In the genomic region with DNA sequence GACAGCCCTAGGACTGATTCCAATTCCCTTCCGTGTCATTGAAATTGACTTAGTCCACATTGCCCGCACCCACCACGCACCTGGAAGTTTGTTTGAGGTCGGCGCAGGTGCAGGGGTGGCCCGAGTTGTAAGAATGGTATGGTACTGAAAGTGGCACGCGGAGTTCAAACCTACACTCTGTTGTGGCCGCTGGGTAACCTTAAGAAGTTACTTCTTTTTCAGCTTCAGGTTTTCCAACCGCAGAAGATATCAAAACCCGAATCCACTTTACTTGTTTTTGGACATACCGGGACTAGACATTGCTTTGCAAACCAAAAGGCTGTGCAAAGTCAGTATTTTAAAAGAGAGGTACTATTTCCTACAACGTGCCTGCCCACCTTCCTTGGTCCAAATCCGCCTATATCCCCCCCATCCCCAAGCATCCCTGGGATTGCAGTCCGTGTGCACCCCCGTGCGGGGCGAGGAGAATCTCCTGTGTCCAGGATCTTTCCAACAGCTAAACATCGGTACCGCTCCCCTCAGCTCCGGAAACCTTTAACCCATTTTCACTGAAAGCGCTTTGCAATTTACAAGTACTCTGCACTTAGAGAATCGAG, we compare ENCODE assay signal across 9 cellular contexts. TPM values are rescaled to one million over a fixed set of nuclear protein-coding genes. Genes with fewer than 3 reads are reported as not detected.
DNase-seq lines count a peak whose midpoint lies in the region; ATAC-seq and TF ChIP-seq lines count a peak whose summit lies in the region.
"Had no signal": no experiment of that assay in that cellular context is flagged by ENCODE, and none has a peak within 500 bp of the region (broad histone marks: within the 10 kb centered on the region; RNA-seq: fewer than 3 reads in every experiment).

No MANE protein-coding gene starts in this region.

- H3K4me3 ChIP-seq in astrocyte of the cerebellum (ENCODE audit: low read depth, low read length), result peak overlapping the region; percentile 57
- H3K4me3 ChIP-seq in left lung, result peak overlapping the region; percentile 26 to 29

- H3K27ac Mint-ChIP-seq in T-helper 2 cell treated with Interferon-gamma antibody and Interleukin-4, amounts not matched to agents 5 μg/mL and 100 μg/mL, for 36 hours, result no peak overlapping the region

- intact Hi-C loops in left lung (cut with DNase I), result loop anchor here in 1 of 2 donors (10.0 kb wide), 3 partner anchors 435 to 1255 kb away; no protein-coding TSS in a partner anchor

- in situ Hi-C loops in astrocyte of the cerebellum (cut with HindIII; ENCODE audit: low sequenced_read_pairs), result no loop called here

- no peak for DNase-seq in T-helper 2 cell treated with Interferon-gamma antibody and Interleukin-4, amounts not matched to agents 5 μg/mL and 100 μg/mL, for 36 hours (ENCODE audit: low spot score)
- DNase-seq in T-helper 2 cell, result no peak
- no peak for DNase-seq in astrocyte of the cerebellum (ENCODE audit: low read depth)
- no peak for DNase-seq in left lung
- DNase-seq in superior temporal gyrus (ENCODE audit: extremely low spot score), result peak; percentile 15
- no peak for DNase-seq in stimulated activated CD4-positive, alpha-beta T cell treated with anti-CD3 and anti-CD28 coated beads, Interleukin-1b, Interleukin-23, amount 100 ng/mL, for 48 hours
- no peak for DNase-seq in NCI-H2029 treated with DMSO at 0.1 percent for 48 hours (lab: John Stamatoyannopoulos, UW)

- no peak overlapping the region for H3K27ac ChIP-seq in left lung

- H3K4me1 Mint-ChIP-seq in T-helper 2 cell treated with Interferon-gamma antibody and Interleukin-4, amounts not matched to agents 5 μg/mL and 100 μg/mL, for 36 hours (ENCODE audit: low read depth), result peaks cover 21% of the 10 kb centered on the region

- H3K27me3 ChIP-seq in left lung, result peaks cover 32 to 91% of the 10 kb centered on the region in 2 donors

- TF ChIP-seq CTCF in astrocyte of the cerebellum (IDR thresholded peaks at IDR 0.05; ENCODE audit: low read depth, low read length, missing control alignments) (no peak), left lung (IDR thresholded peaks at IDR 0.05) (no peak)

- no peaks in the 10 kb centered on the region for H3K36me3 Mint-ChIP-seq in T-helper 2 cell treated with Interferon-gamma antibody and Interleukin-4, amounts not matched to agents 5 μg/mL and 100 μg/mL, for 36 hours (ENCODE audit: low read depth)

- no peaks in the 10 kb centered on the region for H3K36me3 ChIP-seq in left lung

- peaks cover 12 to 32% of the 10 kb centered on the region in 2 donors for H3K4me1 ChIP-seq in left lung

- H3K4me3 Mint-ChIP-seq in T-helper 2 cell treated with Interferon-gamma antibody and Interleukin-4, amounts not matched to agents 5 μg/mL and 100 μg/mL, for 36 hours, result peak overlapping the region; percentile 56

- no peak for ATAC-seq in left lung
- ATAC-seq in HG03135 (IDR thresholded peaks at IDR 0.05; ENCODE audit: unreplicated experiment), result no peak

- peaks cover 65% of the 10 kb centered on the region for H3K27me3 Mint-ChIP-seq in T-helper 2 cell treated with Interferon-gamma antibody and Interleukin-4, amounts not matched to agents 5 μg/mL and 100 μg/mL, for 36 hours (ENCODE audit: low read depth)

- no peaks in the 10 kb centered on the region for H3K9me3 Mint-ChIP-seq in T-helper 2 cell treated with Interferon-gamma antibody and Interleukin-4, amounts not matched to agents 5 μg/mL and 100 μg/mL, for 36 hours

- no peaks in the 10 kb centered on the region for H3K9me3 ChIP-seq in left lung

RNA-seq across cellular contexts. Expression of a gene that starts 1.0 kb away (rescaled TPM):
- 10 to 100 TPM; 33.8 to 35.9 TPM for total RNA-seq in left lung

RNA-seq across cellular contexts. Expression of a gene that starts 31.8 kb away (rescaled TPM):
- total RNA-seq in left lung, result not detected

RNA-seq across cellular contexts. Expression of a gene that starts 47.2 kb away (rescaled TPM):
- total RNA-seq in left lung, result not detected
- total RNA-seq: NCI-H460 had no signal
